17 cellular contexts compared by ENCODE assay signal in the genomic region with DNA sequence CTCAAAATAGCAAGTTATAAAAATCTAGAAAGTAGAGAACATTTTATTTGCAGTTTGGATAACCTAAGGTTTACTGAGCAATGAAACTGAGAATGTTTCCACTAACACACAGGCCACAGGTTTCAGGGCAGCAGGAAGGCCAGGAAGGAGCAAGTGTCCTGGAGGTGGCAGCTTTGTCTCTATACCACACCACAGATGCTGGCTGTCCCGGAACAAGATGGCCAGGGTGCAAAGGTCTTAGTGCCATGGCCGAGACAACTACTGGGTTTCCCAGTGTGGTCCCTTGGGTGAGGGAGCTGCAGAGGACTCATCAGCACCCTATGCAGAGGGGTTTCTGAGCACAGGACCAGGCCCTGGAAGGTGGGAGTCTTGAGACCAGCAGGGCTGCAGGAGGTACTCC.
"Had no signal": no experiment of that assay in that cellular context is flagged by ENCODE, and none has a peak within 500 bp of the region (broad histone marks: within the 10 kb centered on the region; RNA-seq: fewer than 3 reads in every experiment).

No MANE protein-coding gene starts in this region.

- H3K9me3 Mint-ChIP-seq: activated naive CD8-positive, alpha-beta T cell treated with anti-CD3 and anti-CD28 coated beads for 36 hours; brain; effector memory CD8-positive, alpha-beta T cell had no signal

- H3K27ac ChIP-seq: heart right ventricle, right atrium auricular region had no signal

- H3K27ac Mint-ChIP-seq: activated CD4-positive, alpha-beta T cell treated with anti-CD3 and anti-CD28 coated beads, Interleukin-2, amount 10 ng/mL, durations not matched to agents 7 days and 5 days; activated naive CD8-positive, alpha-beta T cell treated with anti-CD3 and anti-CD28 coated beads for 36 hours; effector memory CD8-positive, alpha-beta T cell; naive B cell had no signal

- H3K36me3 Mint-ChIP-seq: activated naive CD8-positive, alpha-beta T cell treated with anti-CD3 and anti-CD28 coated beads for 36 hours had no signal

- H3K9me3 ChIP-seq: heart right ventricle, right atrium auricular region, tibial artery had no signal

- H3K27me3 Mint-ChIP-seq: brain had no signal

- H3K27me3 ChIP-seq: heart right ventricle, right atrium auricular region, tibial artery had no signal

- H3K4me3 ChIP-seq: heart right ventricle, right atrium auricular region, tibial artery had no signal

- H3K4me3 Mint-ChIP-seq: activated CD4-positive, alpha-beta T cell treated with anti-CD3 and anti-CD28 coated beads, Interleukin-2, amount 10 ng/mL, durations not matched to agents 7 days and 5 days; activated naive CD8-positive, alpha-beta T cell treated with anti-CD3 and anti-CD28 coated beads for 36 hours; brain; effector memory CD8-positive, alpha-beta T cell; naive B cell had no signal

- ATAC-seq: effector memory CD8-positive, alpha-beta T cell had no signal

- DNase-seq: activated CD4-positive, alpha-beta T cell treated with anti-CD3 and anti-CD28 coated beads, Interleukin-2, amount 10 ng/mL, durations not matched to agents 7 days and 5 days; activated CD4-positive, CD25-positive, alpha-beta regulatory T cell; activated naive CD8-positive, alpha-beta T cell treated with anti-CD3 and anti-CD28 coated beads for 36 hours; amygdala; cerebellar nuclear complex; dermis blood vessel endothelial cell; effector memory CD8-positive, alpha-beta T cell; heart right ventricle; naive B cell; nucleus accumbens; stimulated activated CD4-positive, alpha-beta T cell treated with anti-CD3 and anti-CD28 coated beads, Interleukin-15, amount 100 ng/mL, for 24 hours; stimulated activated CD4-positive, alpha-beta T cell treated with anti-CD3 and anti-CD28 coated beads, Interleukin-4, amount 100 ng/mL, for 1 hour; stimulated activated naive CD4-positive, alpha-beta T cell; SW 1271; tibial artery had no signal
